14 cellular contexts compared by ENCODE assay signal in genomic region chr11:102462610-102463009, GRCh38. TPM values are rescaled to one million over a fixed set of nuclear protein-coding genes. Genes with fewer than 3 reads are reported as not detected.
DNase-seq lines count a peak whose midpoint lies in the region; ATAC-seq and TF ChIP-seq lines count a peak whose summit lies in the region.
"Had no signal": no experiment of that assay in that cellular context is flagged by ENCODE, and none has a peak within 500 bp of the region (broad histone marks: within the 10 kb centered on the region; RNA-seq: fewer than 3 reads in every experiment).

No MANE protein-coding gene starts in this region.

- 0 out of 2 replicates have a peak, but pooled peaks cover 4% of the 10 kb centered on the region for H3F3A ChIP-seq in Loucy (ENCODE audit: low read depth)

- H3K9me3 ChIP-seq in Loucy (ENCODE audit: insufficient read depth, low read depth, low read length) (no peaks in the 10 kb centered on the region), body of pancreas (no peaks in the 10 kb centered on the region), right lobe of liver (no peaks in the 10 kb centered on the region)
- H3K9me3 ChIP-seq: BLaER1 had no signal

- H3K27me3 ChIP-seq in Loucy (ENCODE audit: insufficient read depth, low read length, poor library complexity, severe bottlenecking) (no peaks in the 10 kb centered on the region), body of pancreas (no peaks in the 10 kb centered on the region), right lobe of liver (no peaks in the 10 kb centered on the region)
- H3K27me3 ChIP-seq: BLaER1 had no signal

- 21 to 22% methylated on average over 4 of the region's 4 CpGs for WGBS in body of pancreas, 2 donors
- WGBS in right lobe of liver (ENCODE audit: insufficient coverage, low coverage, low lambda C conversion rate, missing lambda C conversion rate) = 22% methylated on average over 4 of the region's 4 CpGs

- in situ Hi-C loops in ACHN (cut with HindIII; ENCODE audit: low pct_ligation_motif_present, low pct_unique_long_range_greater_than_20kb, low sequenced_read_pairs) = no loop called here

- H3K4me1 ChIP-seq in Loucy (ENCODE audit: insufficient read depth, low read length, poor library complexity, severe bottlenecking) (peaks cover 64% of the 10 kb centered on the region), body of pancreas (peaks cover 33% of the 10 kb centered on the region), right lobe of liver (peaks cover 0 to 46% (median 17%) of the 10 kb centered on the region in 4 donors)

- intact Hi-C loops in body of pancreas (cut with DNase I) = no loop called here
- intact Hi-C loops in right lobe of liver (cut with DNase I) = no loop called here

- H3K27ac ChIP-seq in body of pancreas (peak overlapping the region in 1 of 4 donors; percentile 24), right lobe of liver (peak overlapping the region; percentile 41 to 98 (median 90))
- H3K27ac ChIP-seq: BLaER1 had no signal

- H4K20me1 ChIP-seq in Loucy (ENCODE audit: insufficient read depth, low read length, poor library complexity, severe bottlenecking) = no peaks in the 10 kb centered on the region
- H4K20me1 ChIP-seq: BLaER1 had no signal

- no peak for TF ChIP-seq POLR2A in body of pancreas (IDR thresholded peaks at IDR 0.05)
- peak; percentile 18 for TF ChIP-seq POLR2A in right lobe of liver (IDR thresholded peaks at IDR 0.05)

- no peak overlapping the region for H3K4me2 ChIP-seq in Loucy (ENCODE audit: low read depth, low read length, poor library complexity, severe bottlenecking)
- H3K4me2 ChIP-seq: BLaER1 had no signal

- no peaks in the 10 kb centered on the region for H3K79me2 ChIP-seq in Loucy (ENCODE audit: insufficient read depth, low read length)

- H3K4me3 ChIP-seq in Loucy (ENCODE audit: low read length, poor library complexity, severe bottlenecking) (no peak overlapping the region), body of pancreas (no peak overlapping the region), right lobe of liver (no peak overlapping the region)
- H3K4me3 ChIP-seq: BLaER1 had no signal

- H3K9ac ChIP-seq in Loucy (ENCODE audit: low read depth, low read length, poor library complexity, severe bottlenecking) = no peak overlapping the region
- H3K9ac ChIP-seq: BLaER1 had no signal

- DNase-seq in body of pancreas (peak in 3 of 4 donors; percentile 17 to 52 (median 37)), right lobe of liver (peak in 1 of 3 donors; percentile 66), ACHN (no peak), T-helper 9 cell (no peak), DMS153 (lab: John Stamatoyannopoulos, UW) (no peak)
- DNase-seq: AML-193, Calu3, DMS 273 treated with DMSO at 0.1 percent for 48 hours, DMS79, EL, HCEC 1CT, HFFc6 had no signal

- no peaks in the 10 kb centered on the region for H3K36me3 ChIP-seq in Loucy (ENCODE audit: insufficient read depth, low read length)
- H3K36me3 ChIP-seq in body of pancreas (replicated peaks in 1 of 2; ENCODE audit: insufficient read depth in 1 of 2, low read depth in 2 of 2) = no peaks in the 10 kb centered on the region
- H3K36me3 ChIP-seq in right lobe of liver = no peaks in the 10 kb centered on the region
- H3K36me3 ChIP-seq: BLaER1 had no signal

- TF ChIP-seq CTCF in Loucy (conservative IDR thresholded peaks at IDR 0.05; ENCODE audit: low read length) = no peak
- no peak for TF ChIP-seq CTCF in body of pancreas (IDR thresholded peaks at IDR 0.05)
- TF ChIP-seq CTCF in right lobe of liver (IDR thresholded peaks at IDR 0.05) = no peak

- H3K9me2 ChIP-seq in Loucy (replicated peaks; ENCODE audit: low read depth, low read length) = no peaks in the 10 kb centered on the region

- ATAC-seq in body of pancreas (peak; percentile 73), right lobe of liver (peak; percentile 62 to 77 (median 72))

- H2AFZ ChIP-seq in Loucy (ENCODE audit: low read length) = peak overlapping the region; percentile 39; the same call in 1 of the 2 replicates

RNA-seq across cellular contexts. Expression of gene TMEM123, which starts 10.0 kb away (rescaled TPM):
- total RNA-seq in body of pancreas = 10 to 100 TPM; 40.2 to 82.5 TPM
- 100 to 1,000 TPM; 173 to 557 (median 229) TPM for total RNA-seq in right lobe of liver

Comparison
In these comparisons a context has a peak if more than half of its experiments do, and no peak if none do; other contexts are left out.
1. DNase-seq: peak in body of pancreas (3 of 4); none in ACHN (single experiment), T-helper 9 cell (single experiment) and DMS153 (single experiment).